Comparison of ENCODE assay signal across 11 cellular contexts in the genomic region with DNA sequence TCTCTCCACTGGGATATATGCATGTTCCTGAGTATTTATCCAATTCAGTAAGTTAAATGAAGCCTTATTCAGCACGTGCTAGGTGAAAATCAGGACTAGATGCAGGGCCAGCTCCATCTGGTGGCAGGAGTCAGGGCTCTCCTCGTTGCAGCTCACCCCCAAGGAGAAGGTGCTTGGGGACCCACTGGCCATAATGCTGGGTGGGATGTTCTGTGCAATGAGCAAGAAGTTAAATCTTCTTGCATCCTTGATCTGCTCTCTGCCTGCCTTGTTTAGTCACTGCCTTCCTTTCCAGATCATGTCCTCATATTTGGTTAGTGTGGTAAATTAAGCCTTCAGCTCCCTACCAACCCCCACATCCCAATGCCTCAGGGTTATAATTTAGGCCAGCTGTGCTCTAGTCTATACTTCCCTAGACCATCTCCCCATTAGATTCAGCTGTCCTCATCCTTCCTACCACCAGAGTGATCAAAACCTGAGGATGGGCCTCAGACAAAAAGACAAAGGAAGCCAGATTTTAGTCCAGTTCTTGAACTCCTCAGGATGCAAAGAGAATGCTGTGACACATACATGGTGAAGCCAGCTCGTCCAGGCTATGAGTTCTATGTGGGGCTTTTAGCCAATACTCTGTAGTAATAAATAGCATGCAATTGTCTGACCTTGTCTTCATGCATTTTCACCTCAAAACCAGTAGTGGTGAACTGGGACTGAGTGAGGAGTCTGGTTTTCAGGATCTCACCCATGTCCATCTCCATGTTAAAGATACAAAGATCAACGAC. TPM values are rescaled to one million over a fixed set of nuclear protein-coding genes. Genes with fewer than 3 reads are reported as not detected.
DNase-seq lines count a peak whose midpoint lies in the region; ATAC-seq and TF ChIP-seq lines count a peak whose summit lies in the region.
"Had no signal": no experiment of that assay in that cellular context is flagged by ENCODE, and none has a peak within 500 bp of the region (broad histone marks: within the 10 kb centered on the region; RNA-seq: fewer than 3 reads in every experiment).

No MANE protein-coding gene starts in this region.

- H3K4me1 Mint-ChIP-seq in stimulated activated naive CD8-positive, alpha-beta T cell treated with anti-CD3 and anti-CD28 coated beads, Interleukin-15, amount 100 ng/mL, for 72 hours, result no peaks in the 10 kb centered on the region
- H3K4me1 Mint-ChIP-seq in activated CD4-positive, alpha-beta T cell treated with anti-CD3 and anti-CD28 coated beads, Interleukin-2, amount 10 ng/mL, durations not matched to agents 7 days and 5 days, result no peaks in the 10 kb centered on the region
- no peaks in the 10 kb centered on the region for H3K4me1 Mint-ChIP-seq in activated CD4-positive, alpha-beta T cell treated with anti-CD3 and anti-CD28 coated beads, Interleukin-2, amount 10 ng/mL, durations not matched to agents 24 days and 14 days
- H3K4me1 Mint-ChIP-seq: activated naive CD8-positive, alpha-beta T cell treated with anti-CD3 and anti-CD28 coated beads, Interleukin-2, amount 10 ng/mL, durations not matched to agents 7 days and 5 days had no signal

- H3K9me3 Mint-ChIP-seq in stimulated activated naive CD8-positive, alpha-beta T cell treated with anti-CD3 and anti-CD28 coated beads, Interleukin-15, amount 100 ng/mL, for 72 hours, result peaks cover 5 to 8% of the 10 kb centered on the region in 2 donors
- H3K9me3 Mint-ChIP-seq in activated CD4-positive, alpha-beta T cell treated with anti-CD3 and anti-CD28 coated beads, Interleukin-2, amount 10 ng/mL, durations not matched to agents 7 days and 5 days, result no peaks in the 10 kb centered on the region
- H3K9me3 Mint-ChIP-seq in activated CD4-positive, alpha-beta T cell treated with anti-CD3 and anti-CD28 coated beads, Interleukin-2, amount 10 ng/mL, durations not matched to agents 24 days and 14 days, result no peaks in the 10 kb centered on the region
- H3K9me3 Mint-ChIP-seq: activated naive CD8-positive, alpha-beta T cell treated with anti-CD3 and anti-CD28 coated beads, Interleukin-2, amount 10 ng/mL, durations not matched to agents 7 days and 5 days had no signal

- no peaks in the 10 kb centered on the region for H3K9me3 ChIP-seq in PC-9 (ENCODE audit: insufficient read depth, low read depth)

- H3K36me3 ChIP-seq in PC-9 (ENCODE audit: low read depth), result no peaks in the 10 kb centered on the region

- H3K79me2 ChIP-seq in PC-9 (ENCODE audit: low read depth), result no peaks in the 10 kb centered on the region

- H3F3A ChIP-seq in PC-9 (ENCODE audit: insufficient read depth, low read depth), result no peaks in the 10 kb centered on the region

- no peak for DNase-seq in stimulated activated naive CD8-positive, alpha-beta T cell treated with anti-CD3 and anti-CD28 coated beads, Interleukin-15, amount 100 ng/mL, for 72 hours
- DNase-seq in stimulated activated naive CD8-positive, alpha-beta T cell treated with anti-CD3 and anti-CD28 coated beads, Interleukin-15, Interleukin-2, amounts not matched to agents 100 U/mL and 50 U/mL, for 24 hours, result no peak
- DNase-seq in PC-9, result no peak
- peak in 1 of 2 donors; percentile 32 for DNase-seq in foreskin keratinocyte
- DNase-seq in stimulated activated CD4-positive, alpha-beta T cell treated with anti-CD3 and anti-CD28 coated beads, Interleukin-12 subunit alpha, Interleukin-12 subunit beta, amount 100 ng/mL, for 4 hours, result no peak
- no peak for DNase-seq in activated CD4-positive, alpha-beta T cell treated with anti-CD3 and anti-CD28 coated beads, Interleukin-2, amount 10 ng/mL, durations not matched to agents 7 days and 5 days
- DNase-seq in activated CD4-positive, alpha-beta T cell treated with anti-CD3 and anti-CD28 coated beads, Interleukin-2, amount 10 ng/mL, durations not matched to agents 24 days and 14 days, result no peak
- DNase-seq: activated naive CD8-positive, alpha-beta T cell treated with anti-CD3 and anti-CD28 coated beads, Interleukin-2, amount 10 ng/mL, durations not matched to agents 7 days and 5 days; NCI-H1436 treated with DMSO at 0.1 percent for 48 hours; retina had no signal

- peaks cover 8% of the 10 kb centered on the region for H3K27me3 Mint-ChIP-seq in stimulated activated naive CD8-positive, alpha-beta T cell treated with anti-CD3 and anti-CD28 coated beads, Interleukin-15, amount 100 ng/mL, for 72 hours
- no peaks in the 10 kb centered on the region for H3K27me3 Mint-ChIP-seq in activated CD4-positive, alpha-beta T cell treated with anti-CD3 and anti-CD28 coated beads, Interleukin-2, amount 10 ng/mL, durations not matched to agents 7 days and 5 days
- no peaks in the 10 kb centered on the region for H3K27me3 Mint-ChIP-seq in activated CD4-positive, alpha-beta T cell treated with anti-CD3 and anti-CD28 coated beads, Interleukin-2, amount 10 ng/mL, durations not matched to agents 24 days and 14 days

- H3K4me2 ChIP-seq in PC-9, result no peak overlapping the region

- H3K27ac Mint-ChIP-seq in stimulated activated naive CD8-positive, alpha-beta T cell treated with anti-CD3 and anti-CD28 coated beads, Interleukin-15, amount 100 ng/mL, for 72 hours, result no peak overlapping the region
- H3K27ac Mint-ChIP-seq in activated CD4-positive, alpha-beta T cell treated with anti-CD3 and anti-CD28 coated beads, Interleukin-2, amount 10 ng/mL, durations not matched to agents 7 days and 5 days, result no peak overlapping the region
- no peak overlapping the region for H3K27ac Mint-ChIP-seq in activated CD4-positive, alpha-beta T cell treated with anti-CD3 and anti-CD28 coated beads, Interleukin-2, amount 10 ng/mL, durations not matched to agents 24 days and 14 days
- H3K27ac Mint-ChIP-seq: activated naive CD8-positive, alpha-beta T cell treated with anti-CD3 and anti-CD28 coated beads, Interleukin-2, amount 10 ng/mL, durations not matched to agents 7 days and 5 days had no signal

- H4K20me1 ChIP-seq in PC-9 (ENCODE audit: insufficient read depth), result no peaks in the 10 kb centered on the region

- BruUV-seq in PC-9 (replicated peaks; lab: Mats Ljungman, UMichigan), result no TSS peak

- peak; percentile 9 for ATAC-seq in stimulated activated naive CD8-positive, alpha-beta T cell treated with anti-CD3 and anti-CD28 coated beads, Interleukin-15, amount 100 ng/mL, for 72 hours
- no peak for ATAC-seq in stimulated activated naive CD8-positive, alpha-beta T cell treated with anti-CD3 and anti-CD28 coated beads, Interleukin-15, Interleukin-2, amounts not matched to agents 100 U/mL and 50 U/mL, for 24 hours
- peak; percentile 11 for ATAC-seq in foreskin keratinocyte
- no peak for ATAC-seq in HG03095 (IDR thresholded peaks at IDR 0.05; ENCODE audit: unreplicated experiment)

- POLR2A ChIA-PET in PC-9 (lab: Charles Lee; ENCODE audit: unreplicated experiment), result no interaction called here
- POLR2A ChIA-PET in activated CD4-positive, alpha-beta T cell treated with anti-CD3 and anti-CD28 coated beads, Interleukin-2, amount 10 ng/mL, durations not matched to agents 7 days and 5 days (lab: Charles Lee), result no interaction called here

- 0 out of 2 replicates have a peak, but pooled peaks have one; percentile 24 for TF ChIP-seq CTCF in PC-9 (conservative IDR thresholded peaks at IDR 0.05)
- peak; percentile 75 for TF ChIP-seq CTCF in foreskin keratinocyte (conservative IDR thresholded peaks at IDR 0.05)

- H3K27ac ChIP-seq in PC-9, result no peak overlapping the region
- H3K27ac ChIP-seq in foreskin keratinocyte, result no peak overlapping the region

- intact Hi-C loops in PC-9 (cut with micrococcal nuclease; ENCODE audit: unreplicated experiment), result no loop called here
- intact Hi-C loops in activated CD4-positive, alpha-beta T cell treated with anti-CD3 and anti-CD28 coated beads, Interleukin-2, amount 10 ng/mL, durations not matched to agents 24 days and 14 days (cut with micrococcal nuclease), result no loop called here

- H3K27me3 ChIP-seq in PC-9 (ENCODE audit: insufficient read depth, low read depth), result no peaks in the 10 kb centered on the region
- H3K27me3 ChIP-seq in foreskin keratinocyte, result no peaks in the 10 kb centered on the region

- H3K36me3 Mint-ChIP-seq in activated CD4-positive, alpha-beta T cell treated with anti-CD3 and anti-CD28 coated beads, Interleukin-2, amount 10 ng/mL, durations not matched to agents 7 days and 5 days (ENCODE audit: low read depth), result no peaks in the 10 kb centered on the region
- H3K36me3 Mint-ChIP-seq in activated CD4-positive, alpha-beta T cell treated with anti-CD3 and anti-CD28 coated beads, Interleukin-2, amount 10 ng/mL, durations not matched to agents 24 days and 14 days (ENCODE audit: low read depth), result no peaks in the 10 kb centered on the region
- H3K36me3 Mint-ChIP-seq: activated naive CD8-positive, alpha-beta T cell treated with anti-CD3 and anti-CD28 coated beads, Interleukin-2, amount 10 ng/mL, durations not matched to agents 7 days and 5 days had no signal

- H3K9me2 ChIP-seq in PC-9 (ENCODE audit: insufficient read depth), result no peaks in the 10 kb centered on the region

- no peak overlapping the region for H2AFZ ChIP-seq in PC-9

- CTCF ChIA-PET in PC-9 (lab: Charles Lee), result no interaction called here
- CTCF ChIA-PET in activated CD4-positive, alpha-beta T cell treated with anti-CD3 and anti-CD28 coated beads, Interleukin-2, amount 10 ng/mL, durations not matched to agents 7 days and 5 days (lab: Charles Lee), result no interaction called here

- no peak overlapping the region for H3K4me3 ChIP-seq in PC-9

- H3K4me1 ChIP-seq in PC-9 (replicated peaks; ENCODE audit: insufficient read depth), result 0 out of 2 replicates have a peak, but pooled peaks cover 6% of the 10 kb centered on the region
- peaks cover 21% of the 10 kb centered on the region for H3K4me1 ChIP-seq in foreskin keratinocyte

- no peak overlapping the region for H3K4me3 Mint-ChIP-seq in stimulated activated naive CD8-positive, alpha-beta T cell treated with anti-CD3 and anti-CD28 coated beads, Interleukin-15, amount 100 ng/mL, for 72 hours
- H3K4me3 Mint-ChIP-seq in activated CD4-positive, alpha-beta T cell treated with anti-CD3 and anti-CD28 coated beads, Interleukin-2, amount 10 ng/mL, durations not matched to agents 7 days and 5 days, result no peak overlapping the region
- H3K4me3 Mint-ChIP-seq in activated CD4-positive, alpha-beta T cell treated with anti-CD3 and anti-CD28 coated beads, Interleukin-2, amount 10 ng/mL, durations not matched to agents 24 days and 14 days, result no peak overlapping the region
- H3K4me3 Mint-ChIP-seq: activated naive CD8-positive, alpha-beta T cell treated with anti-CD3 and anti-CD28 coated beads, Interleukin-2, amount 10 ng/mL, durations not matched to agents 7 days and 5 days had no signal

RNA-seq across cellular contexts. Expression of a gene that starts 55.9 kb away (rescaled TPM):
- total RNA-seq in PC-9 (2021) (2.0 and 4.4 TPM in 2 replicates), foreskin keratinocyte (0.35 and 1.1 TPM in 2 replicates)
- polyA plus RNA-seq in foreskin keratinocyte, result 0.16 and 0.39 TPM in 2 replicates
- total RNA-seq in activated CD4-positive, alpha-beta T cell treated with anti-CD3 and anti-CD28 coated beads, Interleukin-2, amount 10 ng/mL, durations not matched to agents 7 days and 5 days, result under 1 TPM in 1 of 2 experiments, not detected in 1; 0.23 TPM
- not detected in 2 replicates for total RNA-seq in activated CD4-positive, alpha-beta T cell treated with anti-CD3 and anti-CD28 coated beads, Interleukin-2, amount 10 ng/mL, durations not matched to agents 24 days and 14 days

Comparison
In these comparisons a context has a peak if more than half of its experiments do, and no peak if none do; other contexts are left out.
1. ATAC-seq: peak in stimulated activated naive CD8-positive, alpha-beta T cell treated with anti-CD3 and anti-CD28 coated beads, Interleukin-15, amount 100 ng/mL, for 72 hours (single experiment) and foreskin keratinocyte (single experiment); none in stimulated activated naive CD8-positive, alpha-beta T cell treated with anti-CD3 and anti-CD28 coated beads, Interleukin-15, Interleukin-2, amounts not matched to agents 100 U/mL and 50 U/mL, for 24 hours (single experiment) and HG03095 (single experiment).